In genomic region chr16:27522173-27522707, GRCh38 we compare ENCODE assay signal across 17 cellular contexts. TPM values are rescaled to one million over a fixed set of nuclear protein-coding genes. Genes with fewer than 3 reads are reported as not detected.
DNase-seq lines count a peak whose midpoint lies in the region; ATAC-seq and TF ChIP-seq lines count a peak whose summit lies in the region.
"Had no signal": no experiment of that assay in that cellular context is flagged by ENCODE, and none has a peak within 500 bp of the region (broad histone marks: within the 10 kb centered on the region; RNA-seq: fewer than 3 reads in every experiment).

No MANE protein-coding gene starts in this region.

- ATAC-seq in Right ventricle myocardium inferior, result peak; percentile 56
- ATAC-seq in heart left ventricle, result peak; percentile 58 to 69 (median 64)
- ATAC-seq in memory B cell (ENCODE audit: low read depth), result no peak
- ATAC-seq in activated T-cell treated with anti-CD3 and anti-CD28 coated beads, Interleukin-2, amount 50 U/mL, for 72 hours (replicated peaks in 1 of 2), result no peak

- peak overlapping the region in 1 of 12 donors; percentile 4 for H3K4me3 ChIP-seq in heart left ventricle
- no peak overlapping the region for H3K4me3 ChIP-seq in stomach smooth muscle (ENCODE audit: low read length in 2 of 2)
- H3K4me3 ChIP-seq: BLaER1, GM23248 had no signal

- peak in 1 of 2 donors; percentile 45 for TF ChIP-seq POLR2A in heart left ventricle (IDR thresholded peaks at IDR 0.05)

- peaks cover 3 to 79% (median 63%) of the 10 kb centered on the region in 9 donors for H3K36me3 ChIP-seq in heart left ventricle
- H3K36me3 ChIP-seq in stomach smooth muscle (ENCODE audit: control insufficient read depth in 2 of 2, insufficient read depth in 2 of 2, low read length in 2 of 2), result peaks cover 41 to 42% of the 10 kb centered on the region in 2 donors

- H3K9me3 ChIP-seq in heart left ventricle (peaks cover 0 to 12% (median 0%) of the 10 kb centered on the region in 12 donors), stomach smooth muscle (ENCODE audit: control insufficient read depth in 2 of 2, low read length in 2 of 2) (peaks cover 4 to 5% of the 10 kb centered on the region in 2 donors)
- H3K9me3 ChIP-seq: BLaER1 had no signal

- no peak overlapping the region for H3K4me3 Mint-ChIP-seq in memory B cell
- no peak overlapping the region for H3K4me3 Mint-ChIP-seq in activated T-cell treated with anti-CD3 and anti-CD28 coated beads, Interleukin-2, amount 50 U/mL, for 72 hours
- H3K4me3 Mint-ChIP-seq: CD8-positive, alpha-beta memory T cell had no signal

- intact Hi-C loops in Right ventricle myocardium inferior (cut with DNase I) (loop anchor here (5.0 kb wide), 1 partner anchor 95 kb away; no protein-coding TSS in a partner anchor), cardiac septum (cut with DNase I) (no loop called here), heart left ventricle (cut with DNase I) (loop anchor here in 1 of 10 donors (10.0 kb wide), 1 partner anchor 57 kb away; no protein-coding TSS in a partner anchor)

- H3K36me3 Mint-ChIP-seq in memory B cell, result peaks cover 41% of the 10 kb centered on the region
- H3K36me3 Mint-ChIP-seq in activated T-cell treated with anti-CD3 and anti-CD28 coated beads, Interleukin-2, amount 50 U/mL, for 72 hours (ENCODE audit: insufficient read depth in 2 of 2), result peaks cover 3 to 5% of the 10 kb centered on the region in 2 donors

- H3K27ac ChIP-seq in heart left ventricle (peak overlapping the region; percentile 71 to 97 (median 94)), stomach smooth muscle (ENCODE audit: low read length) (peak overlapping the region; percentile 97)
- H3K27ac ChIP-seq: BLaER1, GM23248, KMS-11 had no signal

- H3K27ac Mint-ChIP-seq in memory B cell, result peak overlapping the region; percentile 1
- H3K27ac Mint-ChIP-seq in activated T-cell treated with anti-CD3 and anti-CD28 coated beads, Interleukin-2, amount 50 U/mL, for 72 hours, result no peak overlapping the region

- H3K27me3 Mint-ChIP-seq in memory B cell, result no peaks in the 10 kb centered on the region
- no peaks in the 10 kb centered on the region for H3K27me3 Mint-ChIP-seq in activated T-cell treated with anti-CD3 and anti-CD28 coated beads, Interleukin-2, amount 50 U/mL, for 72 hours (ENCODE audit: low read depth)
- H3K27me3 Mint-ChIP-seq: CD8-positive, alpha-beta memory T cell had no signal

- no peak overlapping the region for H3K9ac ChIP-seq in stomach smooth muscle (ENCODE audit: low read length in 2 of 2)
- H3K9ac ChIP-seq: BLaER1, GM23248, KMS-11 had no signal

- H3K4me1 Mint-ChIP-seq in memory B cell, result peaks cover 3% of the 10 kb centered on the region
- no peaks in the 10 kb centered on the region for H3K4me1 Mint-ChIP-seq in activated T-cell treated with anti-CD3 and anti-CD28 coated beads, Interleukin-2, amount 50 U/mL, for 72 hours (ENCODE audit: low read depth)

- DNase-seq in Right ventricle myocardium inferior (ENCODE audit: missing footprints) (no peak), cardiac septum (ENCODE audit: low spot score) (no peak), heart left ventricle (peak in 4 of 5 donors; percentile 44 to 59 (median 53)), memory B cell (ENCODE audit: low spot score in 2 of 2) (no peak), DMS153 (lab: John Stamatoyannopoulos, UW) (no peak), A172 (ENCODE audit: low spot score) (no peak)
- DNase-seq in activated T-cell treated with anti-CD3 and anti-CD28 coated beads, Interleukin-2, amount 50 U/mL, for 72 hours, result no peak
- DNase-seq: CD8-positive, alpha-beta memory T cell; DND-41; GM23248; NCI-H1436; NCI-H2029; NCI-H2171; NCI-H446 had no signal

- H3K27me3 ChIP-seq in heart left ventricle, result no peaks in the 10 kb centered on the region
- H3K27me3 ChIP-seq in stomach smooth muscle (ENCODE audit: control insufficient read depth in 1 of 2, insufficient read depth in 2 of 2, low read length in 2 of 2), result no peaks in the 10 kb centered on the region
- H3K27me3 ChIP-seq: BLaER1 had no signal

- H3K4me1 ChIP-seq in heart left ventricle (peaks cover 0 to 53% (median 27%) of the 10 kb centered on the region in 12 donors), stomach smooth muscle (ENCODE audit: control insufficient read depth, insufficient read depth, low read length) (peaks cover 15% of the 10 kb centered on the region)
- H3K4me1 ChIP-seq: BLaER1 had no signal

- no peak for TF ChIP-seq CTCF in heart left ventricle (IDR thresholded peaks at IDR 0.05)

- no peaks in the 10 kb centered on the region for H3K9me3 Mint-ChIP-seq in memory B cell
- no peaks in the 10 kb centered on the region for H3K9me3 Mint-ChIP-seq in activated T-cell treated with anti-CD3 and anti-CD28 coated beads, Interleukin-2, amount 50 U/mL, for 72 hours
- H3K9me3 Mint-ChIP-seq: CD8-positive, alpha-beta memory T cell had no signal

- WGBS in heart left ventricle, 4 donors, result 41 to 64% (median 53%) methylated on average over 6 of the region's 6 CpGs

RNA-seq across cellular contexts. Expression of gene GTF3C1, which starts 27.5 kb away (rescaled TPM):
- total RNA-seq in Right ventricle myocardium inferior, result 45.1 TPM
- total RNA-seq in cardiac septum, result 66.3 TPM
- total RNA-seq in heart left ventricle, result 10 to 100 TPM; 48.1 to 76.4 (median 69.5) TPM
- polyA plus RNA-seq in heart left ventricle, result 10 to 100 TPM; 53.2 to 80.3 TPM
- total RNA-seq in activated T-cell treated with anti-CD3 and anti-CD28 coated beads, Interleukin-2, amount 50 U/mL, for 72 hours, result 10 to 100 TPM; 49.6 to 61.1 TPM
- 75.2 and 82.5 TPM in 2 replicates for total RNA-seq in A172 (2014; rRNA removed; shearing (Covaris generic))

RNA-seq across cellular contexts. Expression of gene KATNIP, which starts 27.7 kb away (rescaled TPM):
- total RNA-seq in Right ventricle myocardium inferior (8.0 TPM), cardiac septum (22.6 TPM), heart left ventricle (10 to 100 TPM in 8 of 9 donors, 1 to 10 TPM in 1; 9.7 to 26.3 (median 18.8) TPM)
- 1 to 10 TPM; 5.8 to 9.1 TPM for polyA plus RNA-seq in heart left ventricle
- 10 to 100 TPM; 14.8 to 15.1 TPM for total RNA-seq in activated T-cell treated with anti-CD3 and anti-CD28 coated beads, Interleukin-2, amount 50 U/mL, for 72 hours
- total RNA-seq in A172 (2014; rRNA removed; shearing (Covaris generic)), result 8.2 and 24.7 TPM in 2 replicates

Comparison
In these comparisons a context has a peak if more than half of its experiments do, and no peak if none do; other contexts are left out.
1. DNase-seq: peak in heart left ventricle (4 of 5); none in Right ventricle myocardium inferior (single experiment), cardiac septum (single experiment), memory B cell (0 of 2), DMS153 (single experiment), activated T-cell treated with anti-CD3 and anti-CD28 coated beads, Interleukin-2, amount 50 U/mL, for 72 hours (0 of 2) and A172 (single experiment).
2. ATAC-seq: peak in Right ventricle myocardium inferior (single experiment) and heart left ventricle (4 of 4); none in memory B cell (single experiment) and activated T-cell treated with anti-CD3 and anti-CD28 coated beads, Interleukin-2, amount 50 U/mL, for 72 hours (0 of 2).